ENCODE assay signal across 32 cellular contexts in genomic region chr7:148328906-148329305, GRCh38.
"Had no signal": no experiment of that assay in that cellular context is flagged by ENCODE, and none has a peak within 500 bp of the region (broad histone marks: within the 10 kb centered on the region; RNA-seq: fewer than 3 reads in every experiment).

No MANE protein-coding gene starts in this region.

- H3K79me2 ChIP-seq: parathyroid adenoma had no signal

- H3K4me3 ChIP-seq: ovary, psoas muscle, skin epidermis, smooth muscle cell, spleen, suprapubic skin, thoracic aorta, thyroid gland, tibial nerve, upper lobe of left lung, vagina had no signal

- H3K36me3 ChIP-seq: ovary, spleen, suprapubic skin, thoracic aorta, thyroid gland, tibial nerve, upper lobe of left lung, vagina had no signal

- H3K27me3 ChIP-seq: ovary, spleen, suprapubic skin, thyroid gland, tibial nerve, upper lobe of left lung, vagina had no signal

- H3K9ac ChIP-seq: parathyroid adenoma had no signal

- DNase-seq: naive B cell; naive thymus-derived CD8-positive, alpha-beta T cell; nephron progenitor cell; occipital lobe; ovary; posterior cingulate gyrus; psoas muscle; right cardiac atrium; spleen; stimulated activated CD4-positive, alpha-beta T cell treated with anti-CD3 and anti-CD28 coated beads, Interleukin-12 subunit alpha, Interleukin-12 subunit beta, amount 100 ng/mL, for 4 hours; stimulated activated CD4-positive, alpha-beta T cell treated with anti-CD3 and anti-CD28 coated beads, Interleukin-1b, Interleukin-23, amount 100 ng/mL, for 48 hours; stimulated activated CD4-positive, alpha-beta T cell treated with anti-CD3 and anti-CD28 coated beads, Interleukin-4, amount 100 ng/mL, for 1 hour; stimulated activated CD4-positive, alpha-beta T cell treated with anti-CD3 and anti-CD28 coated beads, Interleukin-4, amount 100 ng/mL, for 4 hours; stimulated activated CD8-positive, alpha-beta memory T cell treated with anti-CD3 and anti-CD28 coated beads, Interleukin-4, amount 100 ng/mL, for 48 hours; stimulated activated naive CD4-positive, alpha-beta T cell; stimulated activated naive CD8-positive, alpha-beta T cell treated with anti-CD3 and anti-CD28 coated beads, Interleukin-15, amount 100 ng/mL, for 72 hours; stimulated activated naive CD8-positive, alpha-beta T cell treated with anti-CD3 and anti-CD28 coated beads, Interleukin-15, Interleukin-2, amounts not matched to agents 100 U/mL and 50 U/mL, for 24 hours; substantia nigra; thyroid gland; trophoblast cell; upper lobe of left lung had no signal

- H3K4me2 ChIP-seq: smooth muscle cell had no signal

- H3K4me1 ChIP-seq: parathyroid adenoma, psoas muscle, spleen, suprapubic skin, thyroid gland, tibial nerve, vagina had no signal

- H2AFZ ChIP-seq: parathyroid adenoma had no signal

- H3K9me3 ChIP-seq: ovary, psoas muscle, spleen, suprapubic skin, thoracic aorta, thyroid gland, tibial nerve, upper lobe of left lung, vagina had no signal

- FAIRE-seq: urothelium cell line had no signal

- H3K27ac ChIP-seq: ovary, parathyroid adenoma, psoas muscle, skin epidermis, spleen, suprapubic skin, thoracic aorta, thyroid gland, tibial nerve, upper lobe of left lung, vagina had no signal

- ATAC-seq: naive thymus-derived CD8-positive, alpha-beta T cell; natural killer cell treated with Interleukin-12 subunit alpha and Interleukin-12 subunit beta and Interleukin-15 and Interleukin-18, amount 100 ng/mL, for 72 hours; psoas muscle; right cardiac atrium; sciatic nerve; stimulated activated memory B cell treated with anti-CD40 and anti-IgM and Interleukin-4, amounts not matched to agents 10 μg/mL and 1 μg/mL and 100 μg/mL, for 72 hours; stimulated activated naive CD8-positive, alpha-beta T cell treated with anti-CD3 and anti-CD28 coated beads, Interleukin-15, amount 100 ng/mL, for 72 hours; stimulated activated naive CD8-positive, alpha-beta T cell treated with anti-CD3 and anti-CD28 coated beads, Interleukin-15, Interleukin-2, amounts not matched to agents 100 U/mL and 50 U/mL, for 24 hours had no signal
